Comparison of ENCODE assay signal across 10 cellular contexts in the genomic region with DNA sequence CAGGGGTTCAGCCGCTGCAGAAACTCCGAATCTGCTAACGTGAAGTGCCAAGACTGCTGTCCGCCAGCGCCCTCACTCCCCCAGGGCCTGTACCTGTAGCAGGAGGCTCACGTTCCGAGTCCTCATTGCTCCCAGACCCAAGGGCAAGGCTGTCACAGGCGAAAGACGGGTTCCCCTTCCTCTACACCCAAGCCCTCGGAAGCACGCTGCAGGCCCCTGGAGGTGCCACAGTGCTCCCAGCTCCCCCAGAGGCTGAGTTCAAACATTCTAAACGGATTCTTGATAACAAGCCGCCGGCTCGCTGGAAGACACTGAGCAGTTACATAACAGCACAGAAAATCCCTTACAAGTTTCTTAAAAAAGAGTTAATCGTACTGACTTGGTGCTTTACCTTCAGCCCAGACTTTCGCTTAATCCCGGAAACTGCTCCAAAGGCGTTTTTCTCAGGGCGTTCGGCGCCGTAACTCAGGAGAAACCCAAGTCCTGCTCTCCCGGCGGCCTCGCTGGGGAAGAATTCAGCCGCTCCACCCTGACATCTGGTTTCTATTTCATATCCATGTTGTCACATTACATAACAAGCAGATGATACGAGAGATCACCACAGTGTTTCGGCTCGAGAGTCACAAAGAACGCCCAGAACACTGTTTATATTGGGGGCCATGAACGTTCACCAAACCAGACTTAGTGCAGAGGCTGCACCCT.
A peak's percentile ranks its signal among the peaks of the same experiment; 100 is the strongest.
DNase-seq lines count a peak whose midpoint lies in the region; ATAC-seq and TF ChIP-seq lines count a peak whose summit lies in the region.
"Had no signal": no experiment of that assay in that cellular context is flagged by ENCODE, and none has a peak within 500 bp of the region (broad histone marks: within the 10 kb centered on the region; RNA-seq: fewer than 3 reads in every experiment).

No MANE protein-coding gene starts in this region.

- peaks cover 15% of the 10 kb centered on the region for H4K20me1 ChIP-seq in GM23338 (replicated peaks; ENCODE audit: insufficient read depth)
- H4K20me1 ChIP-seq in smooth muscle cell (ENCODE audit: low read depth), result peaks cover 90% of the 10 kb centered on the region

- H3K4me3 Mint-ChIP-seq in GM23338, result no peak overlapping the region
- H3K4me3 Mint-ChIP-seq in activated T-helper 1 cell treated with anti-CD3 and anti-CD28 coated beads, Interleukin-12 subunit alpha, Interleukin-12 subunit beta, Interleukin-2, Interleukin-4 antibody, amounts not matched to agents 30 ng/mL and 10 ng/mL and 1 ng/mL, durations not matched to agents 14 hours and 24 hours and 36 hours, result no peak overlapping the region

- DNase-seq in GM23338 (ENCODE audit: low spot score) (no peak), brain pericyte (ENCODE audit: low read depth, low spot score) (peak; percentile 60), iris pigment epithelial cell (ENCODE audit: low read depth) (peak; percentile 75), smooth muscle cell (lab: John Stamatoyannopoulos, UW; ENCODE audit: unreplicated experiment) (no peak), NCI-H1436 treated with DMSO at 0.1 percent for 48 hours (lab: John Stamatoyannopoulos, UW) (no peak), dermis blood vessel endothelial cell (no peak), NCI-H1694 (lab: John Stamatoyannopoulos, UW) (no peak)
- no peak for DNase-seq in activated T-helper 1 cell treated with anti-CD3 and anti-CD28 coated beads, Interleukin-12 subunit alpha, Interleukin-12 subunit beta, Interleukin-2, Interleukin-4 antibody, amounts not matched to agents 30 ng/mL and 10 ng/mL and 1 ng/mL, durations not matched to agents 14 hours and 24 hours and 36 hours (ENCODE audit: low spot score)
- DNase-seq: stimulated activated CD4-positive, alpha-beta T cell treated with anti-CD3 and anti-CD28 coated beads, Interleukin-2, amount 100 ng/mL, for 48 hours had no signal

- 48% methylated on average over 32 of the region's 32 CpGs for WGBS in smooth muscle cell (ENCODE audit: low lambda C conversion rate)

- H3K36me3 Mint-ChIP-seq in GM23338 (ENCODE audit: low read depth), result peaks cover 7% of the 10 kb centered on the region
- H3K36me3 Mint-ChIP-seq in activated T-helper 1 cell treated with anti-CD3 and anti-CD28 coated beads, Interleukin-12 subunit alpha, Interleukin-12 subunit beta, Interleukin-2, Interleukin-4 antibody, amounts not matched to agents 30 ng/mL and 10 ng/mL and 1 ng/mL, durations not matched to agents 14 hours and 24 hours and 36 hours (ENCODE audit: low read depth), result peaks cover 3% of the 10 kb centered on the region

- H3K4me1 ChIP-seq in GM23338 (ENCODE audit: insufficient read depth) (no peaks in the 10 kb centered on the region), smooth muscle cell (ENCODE audit: low read depth) (peaks cover 21% of the 10 kb centered on the region)

- H3K27me3 ChIP-seq in GM23338 (ENCODE audit: insufficient read depth) (no peaks in the 10 kb centered on the region), smooth muscle cell (ENCODE audit: low read depth) (no peaks in the 10 kb centered on the region)

- H2AFZ ChIP-seq in GM23338 (no peak overlapping the region), smooth muscle cell (ENCODE audit: low read depth) (no peak overlapping the region)

- H3K27ac ChIP-seq in GM23338 (ENCODE audit: low read depth) (no peak overlapping the region), smooth muscle cell (ENCODE audit: low read depth) (peak overlapping the region; percentile 42)

- ATAC-seq in GM23338, result peak; percentile 23
- ATAC-seq: K562 had no signal

- H3K27ac Mint-ChIP-seq in GM23338, result 0 out of 2 replicates have a peak overlapping the region, but pooled peaks have one; percentile 74
- H3K27ac Mint-ChIP-seq in activated T-helper 1 cell treated with anti-CD3 and anti-CD28 coated beads, Interleukin-12 subunit alpha, Interleukin-12 subunit beta, Interleukin-2, Interleukin-4 antibody, amounts not matched to agents 30 ng/mL and 10 ng/mL and 1 ng/mL, durations not matched to agents 14 hours and 24 hours and 36 hours, result no peak overlapping the region

- no peak overlapping the region for H3K4me2 ChIP-seq in GM23338
- H3K4me2 ChIP-seq in smooth muscle cell, result peak overlapping the region; percentile 82

- no peaks in the 10 kb centered on the region for H3K9me2 ChIP-seq in GM23338 (ENCODE audit: insufficient read depth)

- intact Hi-C loops in activated T-helper 1 cell treated with anti-CD3 and anti-CD28 coated beads, Interleukin-12 subunit alpha, Interleukin-12 subunit beta, Interleukin-2, Interleukin-4 antibody, amounts not matched to agents 30 ng/mL and 10 ng/mL and 1 ng/mL, durations not matched to agents 14 hours and 24 hours and 36 hours (cut with micrococcal nuclease), result no loop called here

- peak overlapping the region; percentile 13 for H3K9ac ChIP-seq in smooth muscle cell (ENCODE audit: low read depth)

- H3K79me2 ChIP-seq in GM23338 (replicated peaks; ENCODE audit: insufficient read depth), result peaks cover 80% of the 10 kb centered on the region
- H3K79me2 ChIP-seq in smooth muscle cell (ENCODE audit: low read depth), result peaks cover 29% of the 10 kb centered on the region

- no peak for TF ChIP-seq CTCF in GM23338 (conservative IDR thresholded peaks at IDR 0.05; ENCODE audit: low read depth in 2 of 2)
- no peak for TF ChIP-seq CTCF in smooth muscle cell (IDR thresholded peaks at IDR 0.05; ENCODE audit: borderline replicate concordance, insufficient read depth, poor library complexity, severe bottlenecking)

- H3K36me3 ChIP-seq in GM23338 (ENCODE audit: insufficient read depth) (no peaks in the 10 kb centered on the region), smooth muscle cell (ENCODE audit: low read depth) (no peaks in the 10 kb centered on the region)

- H3K4me1 Mint-ChIP-seq in GM23338, result peaks cover 31% of the 10 kb centered on the region
- H3K4me1 Mint-ChIP-seq in activated T-helper 1 cell treated with anti-CD3 and anti-CD28 coated beads, Interleukin-12 subunit alpha, Interleukin-12 subunit beta, Interleukin-2, Interleukin-4 antibody, amounts not matched to agents 30 ng/mL and 10 ng/mL and 1 ng/mL, durations not matched to agents 14 hours and 24 hours and 36 hours (ENCODE audit: low read depth), result peaks cover 12% of the 10 kb centered on the region

- peaks cover 7% of the 10 kb centered on the region for H3K27me3 Mint-ChIP-seq in GM23338 (ENCODE audit: insufficient read depth, low read depth, poor library complexity)
- H3K27me3 Mint-ChIP-seq in activated T-helper 1 cell treated with anti-CD3 and anti-CD28 coated beads, Interleukin-12 subunit alpha, Interleukin-12 subunit beta, Interleukin-2, Interleukin-4 antibody, amounts not matched to agents 30 ng/mL and 10 ng/mL and 1 ng/mL, durations not matched to agents 14 hours and 24 hours and 36 hours (ENCODE audit: insufficient read depth), result no peaks in the 10 kb centered on the region

- H3K9me3 Mint-ChIP-seq in GM23338, result peaks cover 3% of the 10 kb centered on the region; the same call in 2 of the 3 replicates
- no peaks in the 10 kb centered on the region for H3K9me3 Mint-ChIP-seq in activated T-helper 1 cell treated with anti-CD3 and anti-CD28 coated beads, Interleukin-12 subunit alpha, Interleukin-12 subunit beta, Interleukin-2, Interleukin-4 antibody, amounts not matched to agents 30 ng/mL and 10 ng/mL and 1 ng/mL, durations not matched to agents 14 hours and 24 hours and 36 hours

- H3K4me3 ChIP-seq in GM23338 (no peak overlapping the region), smooth muscle cell (peak overlapping the region; percentile 35)
- H3K4me3 ChIP-seq: K562 had no signal

- H3F3A ChIP-seq in GM23338 (replicated peaks; ENCODE audit: low read depth) (no peaks in the 10 kb centered on the region), smooth muscle cell (ENCODE audit: low read depth) (no peaks in the 10 kb centered on the region)

- no peaks in the 10 kb centered on the region for H3K9me3 ChIP-seq in smooth muscle cell (replicated peaks; ENCODE audit: low read depth)

TF ChIP-seq in GM23338, 12 proteins besides CTCF, POLR2A, EP300 and RAD21 (continues in another document):
- TF ChIP-seq STAT1 (IDR thresholded peaks at IDR 0.05; ENCODE audit: unreplicated experiment) (no peak), ZNF114 (CRISPR knock-in tag; IDR thresholded peaks at IDR 0.05) (no peak)

Comparison
In these comparisons a context has a peak if more than half of its experiments do, and no peak if none do; other contexts are left out.
1. DNase-seq: peak in brain pericyte (single experiment) and iris pigment epithelial cell (single experiment); none in GM23338 (single experiment), smooth muscle cell (single experiment), NCI-H1436 treated with DMSO at 0.1 percent for 48 hours (single experiment), dermis blood vessel endothelial cell (single experiment), activated T-helper 1 cell treated with anti-CD3 and anti-CD28 coated beads, Interleukin-12 subunit alpha, Interleukin-12 subunit beta, Interleukin-2, Interleukin-4 antibody, amounts not matched to agents 30 ng/mL and 10 ng/mL and 1 ng/mL, durations not matched to agents 14 hours and 24 hours and 36 hours (single experiment) and NCI-H1694 (single experiment).